In genomic region chr12:96164951-96165858, GRCh38 we compare ENCODE assay signal across 18 cellular contexts. TPM values are rescaled to one million over a fixed set of nuclear protein-coding genes. Genes with fewer than 3 reads are reported as not detected.
DNase-seq lines count a peak whose midpoint lies in the region; ATAC-seq and TF ChIP-seq lines count a peak whose summit lies in the region.
"Had no signal": no experiment of that assay in that cellular context is flagged by ENCODE, and none has a peak within 500 bp of the region (broad histone marks: within the 10 kb centered on the region; RNA-seq: fewer than 3 reads in every experiment).

No MANE protein-coding gene starts in this region.

- H3K27ac ChIP-seq in uterus = peak overlapping the region; percentile 59 to 64
- H3K27ac ChIP-seq: 22Rv1, C4-2B, hepatocyte, SK-N-MC had no signal

- no peaks in the 10 kb centered on the region for H3K36me3 ChIP-seq in uterus

- no peaks in the 10 kb centered on the region for H3K9me3 ChIP-seq in uterus

- H3K27me3 Mint-ChIP-seq in nephron progenitor cell (ENCODE audit: low read depth, poor library complexity) = peaks cover 4% of the 10 kb centered on the region
- H3K27me3 Mint-ChIP-seq: activated CD4-positive, alpha-beta memory T cell treated with anti-CD3 and anti-CD28 coated beads for 36 hours had no signal

- no peaks in the 10 kb centered on the region for H3K27me3 ChIP-seq in uterus
- H3K27me3 ChIP-seq: hepatocyte had no signal

- H3K4me3 Mint-ChIP-seq in nephron progenitor cell = no peak overlapping the region
- H3K4me3 Mint-ChIP-seq: activated CD4-positive, alpha-beta memory T cell treated with anti-CD3 and anti-CD28 coated beads for 36 hours; stimulated activated effector memory CD8-positive, alpha-beta T cell treated with anti-CD3 and anti-CD28 coated beads, Interleukin-12 subunit alpha, Interleukin-12 subunit beta, amount 100 ng/mL, for 72 hours had no signal

- no peak overlapping the region for H3K4me3 ChIP-seq in uterus
- H3K4me3 ChIP-seq: hepatocyte, SK-N-MC had no signal

- TF ChIP-seq CTCF in nephron progenitor cell (IDR thresholded peaks at IDR 0.05) (no peak), uterus (IDR thresholded peaks at IDR 0.05) (no peak)

- intact Hi-C loops in Right ventricle myocardium superior (cut with DNase I) (no loop called here), uterus (cut with DNase I; ENCODE audit: low total_unique reads) (loop anchor here (10.0 kb wide), 1 partner anchor 90 kb away; no protein-coding TSS in a partner anchor)

- H3K4me1 ChIP-seq in uterus = no peaks in the 10 kb centered on the region

- DNase-seq in DMS153 treated with DMSO at 0.1 percent for 48 hours (lab: John Stamatoyannopoulos, UW; ENCODE audit: unreplicated experiment) = peak; percentile 12
- DNase-seq in DMS153 (lab: John Stamatoyannopoulos, UW) = no peak
- peak; percentile 48 for DNase-seq in Right ventricle myocardium superior
- DNase-seq in nephron progenitor cell = no peak
- DNase-seq in uterus = peak in 1 of 2 donors; percentile 47
- no peak for DNase-seq in stimulated activated CD4-positive, alpha-beta T cell treated with anti-CD3 and anti-CD28 coated beads, Interleukin-2, amount 100 ng/mL, for 48 hours
- DNase-seq: activated CD4-positive, alpha-beta memory T cell treated with anti-CD3 and anti-CD28 coated beads for 36 hours; DND-41; erythroblast; NCI-H1417; NCI-H446 treated with DMSO at 0.1 percent for 48 hours had no signal

- no peaks in the 10 kb centered on the region for H3K9me3 Mint-ChIP-seq in nephron progenitor cell
- H3K9me3 Mint-ChIP-seq: activated CD4-positive, alpha-beta memory T cell treated with anti-CD3 and anti-CD28 coated beads for 36 hours; stimulated activated effector memory CD8-positive, alpha-beta T cell treated with anti-CD3 and anti-CD28 coated beads, Interleukin-12 subunit alpha, Interleukin-12 subunit beta, amount 100 ng/mL, for 72 hours had no signal

- peaks cover 36% of the 10 kb centered on the region for H3K4me1 Mint-ChIP-seq in nephron progenitor cell

- ATAC-seq in Right ventricle myocardium superior (ENCODE audit: poor library complexity) (peak; percentile 70), HG02884 (IDR thresholded peaks at IDR 0.05; ENCODE audit: unreplicated experiment) (no peak), HG02973 (IDR thresholded peaks at IDR 0.05; ENCODE audit: unreplicated experiment) (no peak)
- ATAC-seq: stimulated activated effector memory CD8-positive, alpha-beta T cell treated with anti-CD3 and anti-CD28 coated beads, Interleukin-12 subunit alpha, Interleukin-12 subunit beta, amount 100 ng/mL, for 72 hours had no signal

- H3K27ac Mint-ChIP-seq in nephron progenitor cell = peak overlapping the region; percentile 88
- H3K27ac Mint-ChIP-seq: activated CD4-positive, alpha-beta memory T cell treated with anti-CD3 and anti-CD28 coated beads for 36 hours; stimulated activated effector memory CD8-positive, alpha-beta T cell treated with anti-CD3 and anti-CD28 coated beads, Interleukin-12 subunit alpha, Interleukin-12 subunit beta, amount 100 ng/mL, for 72 hours had no signal

- H3K36me3 Mint-ChIP-seq in nephron progenitor cell (ENCODE audit: low read depth) = no peaks in the 10 kb centered on the region
- H3K36me3 Mint-ChIP-seq: activated CD4-positive, alpha-beta memory T cell treated with anti-CD3 and anti-CD28 coated beads for 36 hours; stimulated activated effector memory CD8-positive, alpha-beta T cell treated with anti-CD3 and anti-CD28 coated beads, Interleukin-12 subunit alpha, Interleukin-12 subunit beta, amount 100 ng/mL, for 72 hours had no signal

- TF ChIP-seq POLR2A in uterus (IDR thresholded peaks at IDR 0.05) = peak in 1 of 2 donors; percentile 13

RNA-seq across cellular contexts. Expression of gene ELK3, which starts 29.0 kb away (rescaled TPM):
- total RNA-seq in Right ventricle myocardium superior (18.9 TPM), uterus (10 to 100 TPM; 36.8 to 81.1 (median 44.9) TPM)

Comparison
In these comparisons a context has a peak if more than half of its experiments do, and no peak if none do; other contexts are left out.
1. DNase-seq: peak in DMS153 treated with DMSO at 0.1 percent for 48 hours (single experiment) and Right ventricle myocardium superior (single experiment); none in DMS153 (single experiment), nephron progenitor cell (single experiment) and stimulated activated CD4-positive, alpha-beta T cell treated with anti-CD3 and anti-CD28 coated beads, Interleukin-2, amount 100 ng/mL, for 48 hours (0 of 2).